ENCODE assay signal across 20 cellular contexts in genomic region chr14:56268039-56268438, GRCh38.
DNase-seq lines count a peak whose midpoint lies in the region; ATAC-seq and TF ChIP-seq lines count a peak whose summit lies in the region.
"Had no signal": no experiment of that assay in that cellular context is flagged by ENCODE, and none has a peak within 500 bp of the region (broad histone marks: within the 10 kb centered on the region; RNA-seq: fewer than 3 reads in every experiment).

No MANE protein-coding gene starts in this region.

- TF ChIP-seq EP300 in SK-N-SH (IDR thresholded peaks at IDR 0.05; ENCODE audit: borderline replicate concordance in 1 of 2, low read depth in 1 of 2, low read length in 1 of 2): no peak

- 2% methylated on average over 2 of the region's 2 CpGs for WGBS in SK-N-SH (ENCODE audit: low lambda C conversion rate)

- peak overlapping the region in 1 of 2 experiments; percentile 52; a peak in 2 of 4 replicates for H3K27ac ChIP-seq in SK-N-SH (ENCODE audit: low read depth in 2 of 2, low read length in 1 of 2)
- H3K27ac ChIP-seq in RWPE2 (ENCODE audit: poor library complexity, severe bottlenecking): peak overlapping the region; percentile 91
- no peak overlapping the region for H3K27ac ChIP-seq in RWPE1
- no peak overlapping the region for H3K27ac ChIP-seq in A673 (ENCODE audit: low read depth, low read length, poor library complexity, severe bottlenecking)
- H3K27ac ChIP-seq: 22Rv1, Peyer's patch had no signal

- no peak for DNase-seq in SK-N-SH
- DNase-seq in RWPE2 (ENCODE audit: low spot score): no peak
- peak; percentile 44 for DNase-seq in epithelial cell of esophagus (ENCODE audit: low read depth)
- no peak for DNase-seq in RWPE1 (ENCODE audit: low spot score)
- DNase-seq in A673 (ENCODE audit: low spot score): no peak
- no peak for DNase-seq in C1 segment of cervical spinal cord (lab: John Stamatoyannopoulos, UW)
- DNase-seq: H9; Kasumi-1; MG63; NCI-H1048; NCI-H1417 treated with DMSO at 0.1 percent for 48 hours; NCI-H187; NCI-H510A; NK-92 treated with Interleukin-12 subunit alpha and Interleukin-12 subunit beta, amount 100 ng/mL, for 24 hours; Peyer's patch had no signal

- TF ChIP-seq CTCF in SK-N-SH (IDR thresholded peaks at IDR 0.05): no peak
- no peak for TF ChIP-seq CTCF in RWPE2 (IDR thresholded peaks at IDR 0.05; ENCODE audit: poor library complexity, severe bottlenecking)
- no peak for TF ChIP-seq CTCF in epithelial cell of esophagus (IDR thresholded peaks at IDR 0.05; ENCODE audit: insufficient read depth, low read depth, low read length, missing control alignments)
- no peak for TF ChIP-seq CTCF in RWPE1 (conservative IDR thresholded peaks at IDR 0.05; ENCODE audit: low read depth)
- TF ChIP-seq CTCF in A673 (conservative IDR thresholded peaks at IDR 0.05; ENCODE audit: low read depth, low read length): no peak

- no peaks in the 10 kb centered on the region; the same call in 1 of the 2 replicates for H3K27me3 ChIP-seq in SK-N-SH (ENCODE audit: insufficient read depth)
- H3K27me3 ChIP-seq in RWPE2 (ENCODE audit: insufficient read depth, poor library complexity, severe bottlenecking): no peaks in the 10 kb centered on the region
- H3K27me3 ChIP-seq in skeletal muscle satellite cell (ENCODE audit: control insufficient read depth, insufficient read depth, low read length): no peaks in the 10 kb centered on the region
- no peaks in the 10 kb centered on the region for H3K27me3 ChIP-seq in A673 (replicated peaks; ENCODE audit: insufficient read depth, low read depth, low read length, poor library complexity)
- H3K27me3 ChIP-seq: MG63, Peyer's patch had no signal

- H3K9me3 ChIP-seq in SK-N-SH (no peaks in the 10 kb centered on the region), RWPE2 (ENCODE audit: severe bottlenecking) (no peaks in the 10 kb centered on the region), skeletal muscle satellite cell (replicated peaks; ENCODE audit: low read length) (no peaks in the 10 kb centered on the region), A673 (ENCODE audit: low read depth, low read length, poor library complexity, severe bottlenecking) (no peaks in the 10 kb centered on the region)
- H3K9me3 ChIP-seq: MG63, Peyer's patch had no signal

- H3K9ac ChIP-seq in SK-N-SH: no peak overlapping the region; the same call in 1 of the 2 replicates
- peak overlapping the region; percentile 20 for H3K9ac ChIP-seq in skeletal muscle satellite cell (ENCODE audit: low read depth, low read length)

- ATAC-seq in SK-N-SH treated with all-trans-retinoic acid at 6 μM for 48 hours (no peak), RWPE2 (ENCODE audit: low read depth) (peak; percentile 75)
- ATAC-seq: GM12878, Right ventricle myocardium inferior had no signal

- no peaks in the 10 kb centered on the region for H4K20me1 ChIP-seq in SK-N-SH (ENCODE audit: insufficient read depth)

- peaks cover 16% of the 10 kb centered on the region for H3F3A ChIP-seq in SK-N-SH (replicated peaks; ENCODE audit: insufficient read depth)

- no TSS peak for BruUV-seq in A673 (replicated peaks; lab: Mats Ljungman, UMichigan)

- intact Hi-C loops in A673 (cut with micrococcal nuclease; ENCODE audit: unreplicated experiment): no loop called here

- H3K4me3 ChIP-seq in SK-N-SH (ENCODE audit: low read depth in 2 of 2, low read length in 1 of 2): no peak overlapping the region
- no peak overlapping the region for H3K4me3 ChIP-seq in RWPE2 (ENCODE audit: severe bottlenecking)
- no peak overlapping the region for H3K4me3 ChIP-seq in epithelial cell of esophagus (ENCODE audit: low read length)
- no peak overlapping the region for H3K4me3 ChIP-seq in skeletal muscle satellite cell (ENCODE audit: low read length)
- no peak overlapping the region for H3K4me3 ChIP-seq in A673 (ENCODE audit: low read depth, low read length, poor library complexity, severe bottlenecking)
- H3K4me3 ChIP-seq: GM12878, MG63, Peyer's patch had no signal

- no peaks in the 10 kb centered on the region for H3K9me2 ChIP-seq in SK-N-SH

- H3K36me3 ChIP-seq in SK-N-SH (replicated peaks in 1 of 2; ENCODE audit: control insufficient read depth in 1 of 2, insufficient read depth in 2 of 2, low read length in 1 of 2) (no peaks in the 10 kb centered on the region), RWPE2 (ENCODE audit: low read depth) (no peaks in the 10 kb centered on the region), skeletal muscle satellite cell (ENCODE audit: insufficient read depth, low read length) (no peaks in the 10 kb centered on the region), A673 (ENCODE audit: insufficient read depth, low read length, poor library complexity, severe bottlenecking) (no peaks in the 10 kb centered on the region)
- H3K36me3 ChIP-seq: MG63, Peyer's patch had no signal

- H2AFZ ChIP-seq in SK-N-SH (ENCODE audit: low read depth): no peak overlapping the region

- no peak for TF ChIP-seq RAD21 in SK-N-SH (IDR thresholded peaks at IDR 0.05; ENCODE audit: low read length)

- H3K4me1 ChIP-seq in SK-N-SH (ENCODE audit: control insufficient read depth in 1 of 2, insufficient read depth in 2 of 2, low read depth in 1 of 2, low read length in 1 of 2): peaks cover 0 to 30% of the 10 kb centered on the region in 2 experiments; a peak in 1 of 4 replicates
- peaks cover 33% of the 10 kb centered on the region for H3K4me1 ChIP-seq in RWPE2 (ENCODE audit: insufficient read depth, poor library complexity, severe bottlenecking)
- peaks cover 41% of the 10 kb centered on the region for H3K4me1 ChIP-seq in skeletal muscle satellite cell (ENCODE audit: control insufficient read depth, insufficient read depth, low read length)
- H3K4me1 ChIP-seq in A673 (ENCODE audit: insufficient read depth, low read length, poor library complexity, severe bottlenecking): peaks cover 10% of the 10 kb centered on the region
- H3K4me1 ChIP-seq: Peyer's patch had no signal

- POLR2A ChIA-PET in SK-N-SH (lab: Yijun Ruan, JAX) (no interaction called here), RWPE1 (lab: Yijun Ruan, JAX; ENCODE audit: low non-redundant PET) (no interaction called here), A673 (lab: Charles Lee; ENCODE audit: low non-redundant PET) (no interaction called here)

- H3K4me2 ChIP-seq in SK-N-SH (peak overlapping the region; percentile 63; the same call in 1 of the 2 replicates), skeletal muscle satellite cell (ENCODE audit: low read length) (peak overlapping the region; percentile 58)

- no peaks in the 10 kb centered on the region for H3K79me2 ChIP-seq in SK-N-SH (ENCODE audit: insufficient read depth)

- CTCF ChIA-PET in SK-N-SH (lab: Yijun Ruan, JAX) (interaction anchor here (0.7 kb wide), 1 partner anchor 42 kb away, joined by 3 read pairs; no protein-coding TSS in a partner anchor), RWPE1 (lab: Yijun Ruan, JAX) (interaction anchor here (0.6 kb wide), 1 partner anchor 204 kb away, joined by 3 read pairs; no protein-coding TSS in a partner anchor), A673 (lab: Charles Lee) (no interaction called here)

TF ChIP-seq in SK-N-SH, 30 proteins besides CTCF, POLR2A, EP300 and RAD21:
- TF ChIP-seq FOSL2 (IDR thresholded peaks at IDR 0.05; ENCODE audit: borderline replicate concordance, low read depth) (no peak), NRF1 (IDR thresholded peaks at IDR 0.05; ENCODE audit: low read depth, low read length) (no peak), ELF1 (IDR thresholded peaks at IDR 0.05) (no peak), IRF3 (IDR thresholded peaks at IDR 0.05; ENCODE audit: low read depth, low read length) (no peak), NFIC (IDR thresholded peaks at IDR 0.05; ENCODE audit: borderline replicate concordance) (no peak)

TF ChIP-seq in SK-N-SH treated with all-trans-retinoic acid at 6 μM for 48 hours, 23 proteins besides CTCF, POLR2A, EP300 and RAD21:
- no peak for TF ChIP-seq GLIS3 (CRISPR knock-in tag; IDR thresholded peaks at IDR 0.05)
- TF ChIP-seq ZNF70 (CRISPR knock-in tag; IDR thresholded peaks at IDR 0.05): no peak
- no peak for TF ChIP-seq SNAI2 (CRISPR knock-in tag; IDR thresholded peaks at IDR 0.05)
- TF ChIP-seq PPARA (CRISPR knock-in tag; IDR thresholded peaks at IDR 0.05; ENCODE audit: borderline replicate concordance): no peak
- no peak for TF ChIP-seq BACH2 (CRISPR knock-in tag; IDR thresholded peaks at IDR 0.05; ENCODE audit: borderline replicate concordance)
- TF ChIP-seq TSHZ2 (CRISPR knock-in tag; IDR thresholded peaks at IDR 0.05): no peak
- TF ChIP-seq ZFP30 (CRISPR knock-in tag; IDR thresholded peaks at IDR 0.05): no peak
